Comparison of ENCODE assay signal across 26 cellular contexts in the genomic region with DNA sequence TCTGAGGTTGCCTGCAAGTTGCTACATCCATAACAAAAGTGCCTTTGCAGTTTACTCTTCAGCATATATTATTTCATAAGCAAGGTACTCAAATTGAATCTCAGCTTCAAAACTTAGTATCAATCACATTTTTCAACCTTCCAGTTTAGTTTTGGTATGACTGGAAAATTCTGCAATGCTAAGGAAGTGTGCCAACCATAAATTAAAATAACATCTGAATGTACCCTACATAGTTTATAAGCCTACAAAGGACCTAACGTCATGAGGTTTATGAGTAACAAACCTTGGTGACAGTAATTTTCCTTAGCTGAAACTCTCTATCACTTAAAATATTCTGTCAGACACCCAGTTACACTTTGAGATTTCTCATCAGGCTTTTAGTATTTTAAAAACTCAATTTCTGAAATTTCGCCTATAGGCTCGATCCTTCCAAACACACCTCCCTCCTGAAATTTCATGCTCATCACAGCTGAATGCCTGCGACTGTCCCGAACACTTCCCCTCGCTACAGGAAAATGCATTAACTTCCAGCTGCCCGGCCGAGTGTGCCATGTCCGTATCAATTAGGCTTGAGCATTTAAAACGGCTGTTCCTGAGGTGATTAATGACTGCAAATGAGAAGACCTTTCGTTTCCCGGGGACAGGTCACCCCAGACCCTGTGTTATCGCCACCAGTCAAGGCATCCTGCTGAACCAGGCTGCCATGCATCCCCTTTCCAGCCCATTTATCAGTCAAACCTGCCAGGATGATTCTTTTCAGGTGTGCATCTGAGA.
DNase-seq lines count a peak whose midpoint lies in the region; ATAC-seq and TF ChIP-seq lines count a peak whose summit lies in the region.
"Had no signal": no experiment of that assay in that cellular context is flagged by ENCODE, and none has a peak within 500 bp of the region (broad histone marks: within the 10 kb centered on the region; RNA-seq: fewer than 3 reads in every experiment).

No MANE protein-coding gene starts in this region.

- no peaks in the 10 kb centered on the region for H3K9me3 ChIP-seq in OCI-LY3 (ENCODE audit: insufficient read depth, low read length)
- no peaks in the 10 kb centered on the region for H3K9me3 ChIP-seq in mesenchymal stem cell (ENCODE audit: control insufficient read depth, low read length)
- H3K9me3 ChIP-seq: heart left ventricle, tibial artery had no signal

- no peak overlapping the region for H2BK12ac ChIP-seq in mesenchymal stem cell (ENCODE audit: low read length in 2 of 2)

- no peaks in the 10 kb centered on the region for H3K79me1 ChIP-seq in mesenchymal stem cell (replicated peaks; ENCODE audit: low read length, poor library complexity, severe bottlenecking)

- no peak for DNase-seq in activated T-cell treated with anti-CD3 and anti-CD28 coated beads, Interleukin-2, amount 50 U/mL, for 72 hours
- DNase-seq in activated T-cell treated with anti-CD3 and anti-CD28 coated beads, Interleukin-2, amount 50 U/mL, for 24 hours: no peak
- no peak for DNase-seq in mesenchymal stem cell
- no peak for DNase-seq in stimulated activated naive B cell treated with anti-CD40 and anti-IgM and Interleukin-4, amounts not matched to agents 10 μg/mL and 1 μg/mL and 100 μg/mL, for 72 hours
- no peak for DNase-seq in progenitor cell of endocrine pancreas (ENCODE audit: low spot score, unreplicated experiment)
- DNase-seq: activated CD4-positive, alpha-beta memory T cell treated with anti-CD3 and anti-CD28 coated beads, Interleukin-2, amount 10 ng/mL, durations not matched to agents 7 days and 5 days; activated gamma-delta T cell treated with Interleukin-2 at 50 U/mL for 16 hours; amygdala; DMS153; endodermal cell; foreskin fibroblast; heart left ventricle; NCI-H1092 treated with DMSO at 0.1 percent for 48 hours; NCI-H187 treated with DMSO at 0.1 percent for 48 hours; NCI-H526; SHP77 treated with DMSO at 0.1 percent for 48 hours; SW 1271; T1000; tibial artery had no signal

- 92% methylated on average over 13 of the region's 13 CpGs for WGBS in mesenchymal stem cell

- no peaks in the 10 kb centered on the region for H3K9me3 Mint-ChIP-seq in activated T-cell treated with anti-CD3 and anti-CD28 coated beads, Interleukin-2, amount 50 U/mL, for 72 hours
- H3K9me3 Mint-ChIP-seq in activated T-cell treated with anti-CD3 and anti-CD28 coated beads, Interleukin-2, amount 50 U/mL, for 24 hours: no peaks in the 10 kb centered on the region
- H3K9me3 Mint-ChIP-seq in stimulated activated naive B cell treated with anti-CD40 and anti-IgM and Interleukin-4, amounts not matched to agents 10 μg/mL and 1 μg/mL and 100 μg/mL, for 72 hours: no peaks in the 10 kb centered on the region
- no peaks in the 10 kb centered on the region for H3K9me3 Mint-ChIP-seq in progenitor cell of endocrine pancreas (ENCODE audit: low read depth)
- H3K9me3 Mint-ChIP-seq: activated CD4-positive, alpha-beta memory T cell treated with anti-CD3 and anti-CD28 coated beads, Interleukin-2, amount 10 ng/mL, durations not matched to agents 7 days and 5 days; dendritic cell treated with granulocyte-macrophage colony-stimulating factor and Interleukin-4, amounts not matched to agents 40 ng/mL and 50 ng/mL, for 4 days; endodermal cell had no signal

- H4K91ac ChIP-seq in mesenchymal stem cell (ENCODE audit: low read length): no peak overlapping the region

- peaks cover 45% of the 10 kb centered on the region for H3K4me1 Mint-ChIP-seq in activated T-cell treated with anti-CD3 and anti-CD28 coated beads, Interleukin-2, amount 50 U/mL, for 72 hours (ENCODE audit: low read depth)
- peaks cover 35% of the 10 kb centered on the region for H3K4me1 Mint-ChIP-seq in activated T-cell treated with anti-CD3 and anti-CD28 coated beads, Interleukin-2, amount 50 U/mL, for 24 hours (ENCODE audit: low read depth)
- H3K4me1 Mint-ChIP-seq in stimulated activated naive B cell treated with anti-CD40 and anti-IgM and Interleukin-4, amounts not matched to agents 10 μg/mL and 1 μg/mL and 100 μg/mL, for 72 hours: no peaks in the 10 kb centered on the region
- H3K4me1 Mint-ChIP-seq in progenitor cell of endocrine pancreas (ENCODE audit: low read depth): peaks cover 13% of the 10 kb centered on the region
- H3K4me1 Mint-ChIP-seq: endodermal cell, IgD-negative memory B cell had no signal

- H3K36me3 Mint-ChIP-seq in activated T-cell treated with anti-CD3 and anti-CD28 coated beads, Interleukin-2, amount 50 U/mL, for 72 hours (ENCODE audit: insufficient read depth in 2 of 2): no peaks in the 10 kb centered on the region
- H3K36me3 Mint-ChIP-seq in activated T-cell treated with anti-CD3 and anti-CD28 coated beads, Interleukin-2, amount 50 U/mL, for 24 hours (ENCODE audit: low read depth): no peaks in the 10 kb centered on the region
- H3K36me3 Mint-ChIP-seq in stimulated activated naive B cell treated with anti-CD40 and anti-IgM and Interleukin-4, amounts not matched to agents 10 μg/mL and 1 μg/mL and 100 μg/mL, for 72 hours: no peaks in the 10 kb centered on the region
- no peaks in the 10 kb centered on the region for H3K36me3 Mint-ChIP-seq in progenitor cell of endocrine pancreas (ENCODE audit: insufficient read depth)
- H3K36me3 Mint-ChIP-seq: IgD-negative memory B cell had no signal

- peaks cover 6% of the 10 kb centered on the region for H3K27me3 Mint-ChIP-seq in activated T-cell treated with anti-CD3 and anti-CD28 coated beads, Interleukin-2, amount 50 U/mL, for 72 hours (ENCODE audit: low read depth)
- H3K27me3 Mint-ChIP-seq in activated T-cell treated with anti-CD3 and anti-CD28 coated beads, Interleukin-2, amount 50 U/mL, for 24 hours: no peaks in the 10 kb centered on the region
- H3K27me3 Mint-ChIP-seq in stimulated activated naive B cell treated with anti-CD40 and anti-IgM and Interleukin-4, amounts not matched to agents 10 μg/mL and 1 μg/mL and 100 μg/mL, for 72 hours: no peaks in the 10 kb centered on the region
- H3K27me3 Mint-ChIP-seq in progenitor cell of endocrine pancreas: no peaks in the 10 kb centered on the region
- H3K27me3 Mint-ChIP-seq: activated CD4-positive, alpha-beta memory T cell treated with anti-CD3 and anti-CD28 coated beads, Interleukin-2, amount 10 ng/mL, durations not matched to agents 7 days and 5 days; dendritic cell treated with granulocyte-macrophage colony-stimulating factor and Interleukin-4, amounts not matched to agents 40 ng/mL and 50 ng/mL, for 4 days had no signal

- no peak overlapping the region for H4K8ac ChIP-seq in mesenchymal stem cell (ENCODE audit: low read length)

- no peak overlapping the region for H3K4ac ChIP-seq in mesenchymal stem cell (ENCODE audit: low read depth in 1 of 2, low read length in 2 of 2)

- TF ChIP-seq CTCF in OCI-LY3 (IDR thresholded peaks at IDR 0.05; ENCODE audit: low read depth, low read length) (no peak), progenitor cell of endocrine pancreas (IDR thresholded peaks at IDR 0.05; ENCODE audit: unreplicated experiment) (no peak)

- no peak overlapping the region for H3K14ac ChIP-seq in mesenchymal stem cell (ENCODE audit: low read length in 2 of 2)

- peak; percentile 81 to 88 for ATAC-seq in activated T-cell treated with anti-CD3 and anti-CD28 coated beads, Interleukin-2, amount 50 U/mL, for 72 hours (replicated peaks in 1 of 2)
- ATAC-seq in stimulated activated naive B cell treated with anti-CD40 and anti-IgM and Interleukin-4, amounts not matched to agents 10 μg/mL and 1 μg/mL and 100 μg/mL, for 72 hours (replicated peaks): no peak
- ATAC-seq in HG03108 (IDR thresholded peaks at IDR 0.05; ENCODE audit: unreplicated experiment) (no peak), HG03378 (IDR thresholded peaks at IDR 0.05; ENCODE audit: unreplicated experiment) (no peak)
- ATAC-seq: esophagus mucosa, heart left ventricle had no signal

- no peak overlapping the region for H3K27ac ChIP-seq in OCI-LY3 (ENCODE audit: low read length)
- H3K27ac ChIP-seq in mesenchymal stem cell (ENCODE audit: low read length, poor library complexity, severe bottlenecking): no peak overlapping the region
- H3K27ac ChIP-seq: tibial artery had no signal

- H4K20me1 ChIP-seq in OCI-LY3 (ENCODE audit: insufficient read depth, low read length): no peaks in the 10 kb centered on the region

- no peak overlapping the region for H2BK120ac ChIP-seq in mesenchymal stem cell (ENCODE audit: low read depth, low read length)

- H3K4me3 Mint-ChIP-seq in activated T-cell treated with anti-CD3 and anti-CD28 coated beads, Interleukin-2, amount 50 U/mL, for 72 hours: peak overlapping the region; percentile 42 to 78
- no peak overlapping the region for H3K4me3 Mint-ChIP-seq in activated T-cell treated with anti-CD3 and anti-CD28 coated beads, Interleukin-2, amount 50 U/mL, for 24 hours
- H3K4me3 Mint-ChIP-seq in stimulated activated naive B cell treated with anti-CD40 and anti-IgM and Interleukin-4, amounts not matched to agents 10 μg/mL and 1 μg/mL and 100 μg/mL, for 72 hours: no peak overlapping the region
- no peak overlapping the region for H3K4me3 Mint-ChIP-seq in progenitor cell of endocrine pancreas (ENCODE audit: low read depth)
- H3K4me3 Mint-ChIP-seq: activated CD4-positive, alpha-beta memory T cell treated with anti-CD3 and anti-CD28 coated beads, Interleukin-2, amount 10 ng/mL, durations not matched to agents 7 days and 5 days; dendritic cell treated with granulocyte-macrophage colony-stimulating factor and Interleukin-4, amounts not matched to agents 40 ng/mL and 50 ng/mL, for 4 days; endodermal cell; IgD-negative memory B cell had no signal

- H3K27me3 ChIP-seq in OCI-LY3 (ENCODE audit: low read depth, low read length) (no peaks in the 10 kb centered on the region), mesenchymal stem cell (ENCODE audit: control insufficient read depth in 1 of 2, insufficient read depth in 1 of 2, low read length in 2 of 2) (no peaks in the 10 kb centered on the region)
- H3K27me3 ChIP-seq: heart left ventricle, tibial artery had no signal

- H3K23ac ChIP-seq in mesenchymal stem cell (ENCODE audit: low read length in 2 of 2): no peak overlapping the region

- no peak overlapping the region for H2BK15ac ChIP-seq in mesenchymal stem cell (ENCODE audit: low read depth, poor library complexity, severe bottlenecking)

- no peak overlapping the region for H3K18ac ChIP-seq in mesenchymal stem cell (ENCODE audit: low read depth in 1 of 2, low read length in 2 of 2)

- no peak overlapping the region for H3K9ac ChIP-seq in OCI-LY3 (ENCODE audit: low read length)
- H3K9ac ChIP-seq in mesenchymal stem cell (ENCODE audit: low read length): no peak overlapping the region

- peak overlapping the region; percentile 90 for H3K27ac Mint-ChIP-seq in activated T-cell treated with anti-CD3 and anti-CD28 coated beads, Interleukin-2, amount 50 U/mL, for 72 hours
- H3K27ac Mint-ChIP-seq in activated T-cell treated with anti-CD3 and anti-CD28 coated beads, Interleukin-2, amount 50 U/mL, for 24 hours: no peak overlapping the region
- peak overlapping the region; percentile 7 for H3K27ac Mint-ChIP-seq in stimulated activated naive B cell treated with anti-CD40 and anti-IgM and Interleukin-4, amounts not matched to agents 10 μg/mL and 1 μg/mL and 100 μg/mL, for 72 hours
- H3K27ac Mint-ChIP-seq in progenitor cell of endocrine pancreas: no peak overlapping the region
- H3K27ac Mint-ChIP-seq: activated CD4-positive, alpha-beta memory T cell treated with anti-CD3 and anti-CD28 coated beads, Interleukin-2, amount 10 ng/mL, durations not matched to agents 7 days and 5 days; dendritic cell treated with granulocyte-macrophage colony-stimulating factor and Interleukin-4, amounts not matched to agents 40 ng/mL and 50 ng/mL, for 4 days; endodermal cell; IgD-negative memory B cell had no signal

- peaks cover 31% of the 10 kb centered on the region for H3K4me1 ChIP-seq in OCI-LY3 (ENCODE audit: low read length)
- H3K4me1 ChIP-seq in mesenchymal stem cell (ENCODE audit: control insufficient read depth, insufficient read depth, low read depth, low read length): peaks cover 7% of the 10 kb centered on the region

- H2AFZ ChIP-seq in OCI-LY3 (ENCODE audit: low read depth, low read length) (no peak overlapping the region), mesenchymal stem cell (ENCODE audit: low read depth, low read length) (no peak overlapping the region)

- H3K79me2 ChIP-seq in OCI-LY3 (ENCODE audit: low read length): no peaks in the 10 kb centered on the region

- H3K4me3 ChIP-seq in OCI-LY3 (ENCODE audit: low read length) (no peak overlapping the region), mesenchymal stem cell (ENCODE audit: insufficient read depth in 1 of 2, low read depth in 1 of 2, low read length in 2 of 2) (no peak overlapping the region)
- H3K4me3 ChIP-seq: heart left ventricle, lung, tibial artery had no signal

- H3K4me2 ChIP-seq in OCI-LY3 (ENCODE audit: low read length): peak overlapping the region; percentile 16; the same call in 1 of the 2 replicates
- no peak overlapping the region for H3K4me2 ChIP-seq in mesenchymal stem cell (ENCODE audit: low read length, poor library complexity, severe bottlenecking)

- no peaks in the 10 kb centered on the region for H3K36me3 ChIP-seq in OCI-LY3 (replicated peaks; ENCODE audit: low read depth, low read length)
- no peaks in the 10 kb centered on the region for H3K36me3 ChIP-seq in mesenchymal stem cell (ENCODE audit: control insufficient read depth in 1 of 2, insufficient read depth in 2 of 2, low read depth in 1 of 2, low read length in 2 of 2)
- H3K36me3 ChIP-seq: heart left ventricle, tibial artery had no signal

- H2BK5ac ChIP-seq in mesenchymal stem cell (ENCODE audit: low read depth, low read length, poor library complexity, severe bottlenecking): no peak overlapping the region

- H2AK5ac ChIP-seq in mesenchymal stem cell (ENCODE audit: low read length, severe bottlenecking): peak overlapping the region; percentile 36

Comparison
In these comparisons a context has a peak if more than half of its experiments do, and no peak if none do; other contexts are left out.
1. H3K27ac Mint-ChIP-seq: peak in activated T-cell treated with anti-CD3 and anti-CD28 coated beads, Interleukin-2, amount 50 U/mL, for 72 hours (single experiment) and stimulated activated naive B cell treated with anti-CD40 and anti-IgM and Interleukin-4, amounts not matched to agents 10 μg/mL and 1 μg/mL and 100 μg/mL, for 72 hours (single experiment); none in activated T-cell treated with anti-CD3 and anti-CD28 coated beads, Interleukin-2, amount 50 U/mL, for 24 hours (single experiment) and progenitor cell of endocrine pancreas (single experiment).
2. H3K4me3 Mint-ChIP-seq: peak in activated T-cell treated with anti-CD3 and anti-CD28 coated beads, Interleukin-2, amount 50 U/mL, for 72 hours (2 of 2); none in activated T-cell treated with anti-CD3 and anti-CD28 coated beads, Interleukin-2, amount 50 U/mL, for 24 hours (single experiment), stimulated activated naive B cell treated with anti-CD40 and anti-IgM and Interleukin-4, amounts not matched to agents 10 μg/mL and 1 μg/mL and 100 μg/mL, for 72 hours (0 of 2) and progenitor cell of endocrine pancreas (single experiment).
3. ATAC-seq: peak in activated T-cell treated with anti-CD3 and anti-CD28 coated beads, Interleukin-2, amount 50 U/mL, for 72 hours (2 of 2); none in stimulated activated naive B cell treated with anti-CD40 and anti-IgM and Interleukin-4, amounts not matched to agents 10 μg/mL and 1 μg/mL and 100 μg/mL, for 72 hours (0 of 2), HG03108 (single experiment) and HG03378 (single experiment).